12 cellular contexts compared by ENCODE assay signal in the genomic region with DNA sequence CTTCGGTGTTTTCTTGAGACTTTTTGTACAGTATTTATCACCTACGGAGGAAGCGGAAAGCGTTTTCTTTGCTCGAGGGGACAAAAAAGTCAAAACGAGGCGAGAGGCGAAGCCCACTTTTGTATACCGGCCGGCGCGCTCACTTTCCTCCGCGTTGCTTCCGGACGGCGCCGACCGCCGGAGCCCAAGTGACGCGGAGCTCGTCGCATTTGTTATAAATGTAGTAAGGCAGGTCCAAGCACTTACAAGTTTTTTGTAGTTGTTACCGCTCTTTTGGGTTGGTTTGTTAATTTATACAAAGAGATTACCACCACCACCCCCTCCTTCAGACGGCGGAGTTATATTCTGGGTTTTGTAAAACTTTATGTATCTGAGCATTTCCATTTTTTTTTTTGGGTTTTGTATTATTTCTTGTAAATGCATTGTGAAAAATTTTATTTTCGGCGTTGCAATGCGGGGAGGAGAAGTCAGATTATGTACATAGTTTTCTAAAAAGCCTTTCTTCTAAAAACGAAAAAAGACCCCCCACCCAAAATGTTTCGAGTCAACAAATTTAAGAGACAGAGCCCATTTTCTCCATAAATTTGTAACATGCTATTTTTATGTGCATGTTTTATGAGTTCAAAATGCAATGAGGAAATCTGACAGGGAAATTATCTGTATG. TPM values are rescaled to one million over a fixed set of nuclear protein-coding genes. Genes with fewer than 3 reads are reported as not detected.
DNase-seq lines count a peak whose midpoint lies in the region; ATAC-seq and TF ChIP-seq lines count a peak whose summit lies in the region.
"Had no signal": no experiment of that assay in that cellular context is flagged by ENCODE, and none has a peak within 500 bp of the region (broad histone marks: within the 10 kb centered on the region; RNA-seq: fewer than 3 reads in every experiment).

No MANE protein-coding gene starts in this region.

- H3K27me3 ChIP-seq in HUES64 (ENCODE audit: insufficient read depth, low read length) = peaks cover 82% of the 10 kb centered on the region

- peak overlapping the region; percentile 88 for H3K4me3 Mint-ChIP-seq in neural crest cell
- H3K4me3 Mint-ChIP-seq: memory B cell had no signal

- TF ChIP-seq CTCF in astrocyte of the spinal cord (IDR thresholded peaks at IDR 0.05; ENCODE audit: low read depth, low read length) = no peak
- TF ChIP-seq CTCF in neural crest cell (conservative IDR thresholded peaks at IDR 0.05) = no peak

- no peak overlapping the region for H3K9ac ChIP-seq in HUES64 (ENCODE audit: low read depth, low read length)

- H3K27ac ChIP-seq in HUES64 (ENCODE audit: low read depth, low read length) = no peak overlapping the region
- H3K27ac ChIP-seq: ascending aorta, heart right ventricle, thoracic aorta had no signal

- H3K36me3 ChIP-seq in HUES64 (ENCODE audit: insufficient read depth, low read length) = no peaks in the 10 kb centered on the region
- H3K36me3 ChIP-seq: ascending aorta, heart right ventricle, thoracic aorta had no signal

- H3K36me3 Mint-ChIP-seq in neural crest cell (ENCODE audit: low read depth) = peaks cover 20% of the 10 kb centered on the region
- H3K36me3 Mint-ChIP-seq: memory B cell had no signal

- WGBS in HUES64 = 1% methylated on average over 24 of the region's 32 CpGs

- peaks cover 61% of the 10 kb centered on the region for H3K27me3 Mint-ChIP-seq in neural crest cell (ENCODE audit: low read depth)

- ATAC-seq in HG02763 (IDR thresholded peaks at IDR 0.05; ENCODE audit: unreplicated experiment) = no peak
- ATAC-seq: heart right ventricle had no signal

- no peaks in the 10 kb centered on the region for H3K9me3 Mint-ChIP-seq in neural crest cell
- H3K9me3 Mint-ChIP-seq: memory B cell had no signal

- peaks cover 53% of the 10 kb centered on the region for H3K4me1 Mint-ChIP-seq in neural crest cell
- H3K4me1 Mint-ChIP-seq: memory B cell had no signal

- peak overlapping the region; percentile 90 for H3K27ac Mint-ChIP-seq in neural crest cell (ENCODE audit: unreplicated experiment)
- H3K27ac Mint-ChIP-seq: memory B cell had no signal

- in situ Hi-C loops in astrocyte of the spinal cord (cut with HindIII; ENCODE audit: low sequenced_read_pairs) = no loop called here

- H3K4me1 ChIP-seq in HUES64 (ENCODE audit: insufficient read depth, low read length) = peaks cover 5% of the 10 kb centered on the region

- no peaks in the 10 kb centered on the region for H3K9me3 ChIP-seq in HUES64 (ENCODE audit: insufficient read depth, low read depth, low read length)
- H3K9me3 ChIP-seq: ascending aorta, heart right ventricle, thoracic aorta had no signal

- H3K4me3 ChIP-seq in HUES64 (ENCODE audit: low read length) (peak overlapping the region; percentile 34; the same call in 1 of the 2 replicates), astrocyte of the spinal cord (ENCODE audit: low read depth, low read length) (peak overlapping the region; percentile 17)
- H3K4me3 ChIP-seq: ascending aorta, heart right ventricle, thoracic aorta had no signal

- DNase-seq in DMS79 treated with DMSO at 0.1 percent for 48 hours (lab: John Stamatoyannopoulos, UW) (peak; percentile 77), DMS79 (lab: John Stamatoyannopoulos, UW) (no peak), astrocyte of the spinal cord (ENCODE audit: low read depth, low spot score) (no peak), neural crest cell (ENCODE audit: low read depth, low spot score) (no peak), HPDE6-E6E7 (ENCODE audit: extremely low spot score) (no peak), GM03348 (ENCODE audit: low spot score) (no peak)
- DNase-seq: heart right ventricle had no signal

RNA-seq across cellular contexts. Expression of a gene that starts 2.2 kb away (rescaled TPM):
- 6.5 TPM for polyA plus RNA-seq in HUES64 (2013, experiment 1 of 2)
- 11.5 TPM for polyA plus RNA-seq in HUES64 (2013, experiment 2 of 2)
- 41.2 and 41.4 TPM in 2 replicates for total RNA-seq in neural crest cell
- total RNA-seq: ascending aorta, heart right ventricle, thoracic aorta had no signal
- polyA plus RNA-seq: heart right ventricle had no signal
